21 cellular contexts compared by ENCODE assay signal in genomic region chr11:121108413-121108812, GRCh38.
"Had no signal": no experiment of that assay in that cellular context is flagged by ENCODE, and none has a peak within 500 bp of the region (broad histone marks: within the 10 kb centered on the region; RNA-seq: fewer than 3 reads in every experiment).

No MANE protein-coding gene starts in this region.

- H3K27ac Mint-ChIP-seq: immature natural killer cell; progenitor cell of endocrine pancreas; stimulated activated naive B cell treated with anti-CD40 and anti-IgM and Interleukin-4, amounts not matched to agents 10 μg/mL and 1 μg/mL and 100 μg/mL, for 72 hours; stimulated activated naive CD8-positive, alpha-beta T cell treated with anti-CD3 and anti-CD28 coated beads, Interleukin-15, Interleukin-2, amounts not matched to agents 100 ng/mL and 50 ng/mL, for 24 hours had no signal

- H3K9me3 ChIP-seq: lower lobe of right lung, right lobe of liver, thoracic aorta, tibial nerve had no signal

- H3K27me3 ChIP-seq: dorsolateral prefrontal cortex, right lobe of liver, tibial nerve had no signal

- H3K27ac ChIP-seq: dorsolateral prefrontal cortex, lower lobe of right lung, parathyroid adenoma, right lobe of liver, thoracic aorta, tibial nerve had no signal

- H3K36me3 ChIP-seq: lower lobe of right lung, right lobe of liver, thoracic aorta, tibial nerve had no signal

- H3K36me3 Mint-ChIP-seq: immature natural killer cell had no signal

- H3K4me3 ChIP-seq: dorsolateral prefrontal cortex, lower lobe of right lung, right lobe of liver, thoracic aorta, tibial nerve had no signal

- H3K4me1 ChIP-seq: parathyroid adenoma, right lobe of liver had no signal

- H3K9me3 Mint-ChIP-seq: immature natural killer cell; stimulated activated naive B cell treated with anti-CD40 and anti-IgM and Interleukin-4, amounts not matched to agents 10 μg/mL and 1 μg/mL and 100 μg/mL, for 72 hours; stimulated activated naive CD8-positive, alpha-beta T cell treated with anti-CD3 and anti-CD28 coated beads, Interleukin-15, Interleukin-2, amounts not matched to agents 100 ng/mL and 50 ng/mL, for 24 hours had no signal

- ATAC-seq: left colon; left ventricle myocardium superior; lower lobe of right lung; right lobe of liver; stimulated activated naive B cell treated with anti-CD40 and anti-IgM and Interleukin-4, amounts not matched to agents 10 μg/mL and 1 μg/mL and 100 μg/mL, for 72 hours had no signal

- DNase-seq: cerebellar nuclear complex; cortex of kidney; dorsolateral prefrontal cortex; effector CD4-positive, alpha-beta T cell; hypothalamus; immature natural killer cell; islet precursor cell; kidney glomerular epithelial cell; left colon; left ventricle myocardium superior; lower lobe of right lung; right lobe of liver; small intestine; stimulated activated CD4-positive, alpha-beta T cell treated with anti-CD3 and anti-CD28 coated beads, Interleukin-15, amount 100 ng/mL, for 24 hours; stimulated activated CD4-positive, alpha-beta T cell treated with anti-CD3 and anti-CD28 coated beads, Interleukin-2, amount 100 ng/mL, for 48 hours; stimulated activated naive B cell treated with anti-CD40 and anti-IgM and Interleukin-4, amounts not matched to agents 10 μg/mL and 1 μg/mL and 100 μg/mL, for 72 hours had no signal

- H3K4me3 Mint-ChIP-seq: immature natural killer cell; stimulated activated naive B cell treated with anti-CD40 and anti-IgM and Interleukin-4, amounts not matched to agents 10 μg/mL and 1 μg/mL and 100 μg/mL, for 72 hours; stimulated activated naive CD8-positive, alpha-beta T cell treated with anti-CD3 and anti-CD28 coated beads, Interleukin-15, Interleukin-2, amounts not matched to agents 100 ng/mL and 50 ng/mL, for 24 hours had no signal
